Comparison of ENCODE assay signal across 16 cellular contexts in genomic region chr2:40302751-40303150, GRCh38.
DNase-seq lines count a peak whose midpoint lies in the region; ATAC-seq and TF ChIP-seq lines count a peak whose summit lies in the region.
"Had no signal": no experiment of that assay in that cellular context is flagged by ENCODE, and none has a peak within 500 bp of the region (broad histone marks: within the 10 kb centered on the region; RNA-seq: fewer than 3 reads in every experiment).

No MANE protein-coding gene starts in this region.

- no TSS peak for BruUV-seq in Caco-2 (replicated peaks; lab: Mats Ljungman, UMichigan)

- ATAC-seq in heart right ventricle (no peak), GM23338 (no peak)
- ATAC-seq: GM12878 had no signal

- H3K36me3 ChIP-seq in cardiac muscle cell (peaks cover 3% of the 10 kb centered on the region), heart right ventricle (no peaks in the 10 kb centered on the region), GM23338 (ENCODE audit: insufficient read depth) (no peaks in the 10 kb centered on the region), Caco-2 (ENCODE audit: control insufficient read depth, insufficient read depth, low read length) (no peaks in the 10 kb centered on the region)

- peaks cover 33% of the 10 kb centered on the region for H3K4me1 ChIP-seq in cardiac muscle cell (ENCODE audit: low read depth)
- peaks cover 0 to 53% (median 24%) of the 10 kb centered on the region in 9 donors for H3K4me1 ChIP-seq in heart right ventricle
- no peaks in the 10 kb centered on the region for H3K4me1 ChIP-seq in GM23338 (ENCODE audit: insufficient read depth)
- H3K4me1 ChIP-seq in Caco-2, result no peaks in the 10 kb centered on the region

- H3K9me3 Mint-ChIP-seq in GM23338, result no peaks in the 10 kb centered on the region
- H3K9me3 Mint-ChIP-seq in Caco-2 (ENCODE audit: unreplicated experiment), result no peaks in the 10 kb centered on the region
- H3K9me3 Mint-ChIP-seq: CD14-positive monocyte had no signal

- H3K36me3 Mint-ChIP-seq in GM23338 (ENCODE audit: low read depth) (no peaks in the 10 kb centered on the region), Caco-2 (ENCODE audit: insufficient read depth, unreplicated experiment) (no peaks in the 10 kb centered on the region)

- no peaks in the 10 kb centered on the region for H3F3A ChIP-seq in GM23338 (replicated peaks; ENCODE audit: low read depth)

- H3K4me2 ChIP-seq in GM23338, result no peak overlapping the region
- H3K4me2 ChIP-seq: KMS-11 had no signal

- H3K27me3 ChIP-seq in cardiac muscle cell (no peaks in the 10 kb centered on the region), heart right ventricle (no peaks in the 10 kb centered on the region), GM23338 (ENCODE audit: insufficient read depth) (no peaks in the 10 kb centered on the region), Caco-2 (replicated peaks; ENCODE audit: control insufficient read depth, insufficient read depth, low read length) (no peaks in the 10 kb centered on the region)

- H3K27me3 Mint-ChIP-seq in GM23338 (ENCODE audit: insufficient read depth, low read depth, poor library complexity) (peaks cover 1% of the 10 kb centered on the region), Caco-2 (ENCODE audit: insufficient read depth, unreplicated experiment) (peaks cover 14% of the 10 kb centered on the region)

- H3K4me3 Mint-ChIP-seq in GM23338 (no peak overlapping the region), Caco-2 (ENCODE audit: unreplicated experiment) (no peak overlapping the region)
- H3K4me3 Mint-ChIP-seq: CD14-positive monocyte had no signal

- H2AFZ ChIP-seq in GM23338, result no peak overlapping the region
- H2AFZ ChIP-seq: GM23248 had no signal

- POLR2A ChIA-PET in Caco-2 (lab: Charles Lee), result no interaction called here

- CTCF ChIA-PET in Caco-2 (lab: Charles Lee), result no interaction called here

- no peak overlapping the region for H3K4me3 ChIP-seq in cardiac muscle cell
- no peak overlapping the region for H3K4me3 ChIP-seq in heart right ventricle
- no peak overlapping the region for H3K4me3 ChIP-seq in GM23338
- H3K4me3 ChIP-seq in Caco-2 (ENCODE audit: low read depth, low read length), result no peak overlapping the region
- H3K4me3 ChIP-seq: GM12878, GM23248 had no signal

- peak overlapping the region; percentile 28 for H3K27ac ChIP-seq in cardiac muscle cell
- H3K27ac ChIP-seq in heart right ventricle, result peak overlapping the region in 1 of 10 donors; percentile 58
- H3K27ac ChIP-seq in GM23338 (ENCODE audit: low read depth), result no peak overlapping the region
- H3K27ac ChIP-seq: 22Rv1, GM23248, KMS-11 had no signal

- intact Hi-C loops in heart right ventricle (cut with DNase I) (no loop called here), Caco-2 (cut with micrococcal nuclease; ENCODE audit: unreplicated experiment) (no loop called here)

- H3K9me2 ChIP-seq in GM23338 (ENCODE audit: insufficient read depth), result 0 out of 2 replicates have a peak, but pooled peaks cover 3% of the 10 kb centered on the region

- H3K4me1 Mint-ChIP-seq in GM23338 (peaks cover 18% of the 10 kb centered on the region), Caco-2 (ENCODE audit: low read depth, unreplicated experiment) (no peaks in the 10 kb centered on the region)
- H3K4me1 Mint-ChIP-seq: CD14-positive monocyte had no signal

- no peak for TF ChIP-seq CTCF in cardiac muscle cell (IDR thresholded peaks at IDR 0.05; ENCODE audit: low read depth, low read length)
- no peak for TF ChIP-seq CTCF in heart right ventricle (IDR thresholded peaks at IDR 0.05)
- TF ChIP-seq CTCF in GM23338 (conservative IDR thresholded peaks at IDR 0.05; ENCODE audit: low read depth in 2 of 2), result no peak
- no peak for TF ChIP-seq CTCF in Caco-2 (IDR thresholded peaks at IDR 0.05; ENCODE audit: insufficient read depth in 1 of 2, low read depth in 1 of 2, low read length in 1 of 2, severe bottlenecking in 1 of 2, unreplicated experiment in 1 of 2)

- no peaks in the 10 kb centered on the region; the same call in 1 of the 2 replicates for H4K20me1 ChIP-seq in GM23338 (replicated peaks; ENCODE audit: insufficient read depth)

- no peaks in the 10 kb centered on the region for H3K9me3 ChIP-seq in cardiac muscle cell (ENCODE audit: low read depth)
- no peaks in the 10 kb centered on the region for H3K9me3 ChIP-seq in heart right ventricle
- H3K9me3 ChIP-seq in Caco-2, result no peaks in the 10 kb centered on the region

- H3K79me2 ChIP-seq in GM23338 (replicated peaks; ENCODE audit: insufficient read depth), result no peaks in the 10 kb centered on the region

- DNase-seq in cardiac muscle cell (ENCODE audit: low read depth in 1 of 2, low spot score in 1 of 2) (peak in 1 of 2 donors; percentile 44), heart right ventricle (no peak), astrocyte of the hippocampus (ENCODE audit: low read depth, low spot score) (peak; percentile 67), fibroblast of peridontal ligament (ENCODE audit: extremely low read depth) (peak; percentile 85), GM23338 (ENCODE audit: low spot score) (no peak), AML-193 (lab: John Stamatoyannopoulos, UW) (no peak), Caco-2 (no peak), NCI-H345 (lab: John Stamatoyannopoulos, UW) (no peak)
- DNase-seq: Calu3, DMS 273 treated with DMSO at 0.1 percent for 48 hours, GM23248, H7 had no signal

- H3K27ac Mint-ChIP-seq in GM23338 (no peak overlapping the region), Caco-2 (ENCODE audit: unreplicated experiment) (no peak overlapping the region)

TF ChIP-seq in GM23338, 12 proteins besides CTCF, POLR2A, EP300 and RAD21:
- TF ChIP-seq EZH2phosphoT487 (IDR thresholded peaks at IDR 0.05; ENCODE audit: unreplicated experiment) (no peak), JUNB (IDR thresholded peaks at IDR 0.05; ENCODE audit: unreplicated experiment) (no peak), ZNF331 (CRISPR knock-in tag; IDR thresholded peaks at IDR 0.05; ENCODE audit: low read depth) (no peak), CREB1 (CRISPR knock-in tag; IDR thresholded peaks at IDR 0.05; ENCODE audit: low read depth) (no peak)

Comparison
In these comparisons a context has a peak if more than half of its experiments do, and no peak if none do; other contexts are left out.
1. DNase-seq: peak in astrocyte of the hippocampus (single experiment) and fibroblast of peridontal ligament (single experiment); none in heart right ventricle (0 of 2), GM23338 (single experiment), AML-193 (0 of 2), Caco-2 (0 of 2) and NCI-H345 (single experiment).